ENCODE assay signal across 8 cellular contexts in the genomic region with DNA sequence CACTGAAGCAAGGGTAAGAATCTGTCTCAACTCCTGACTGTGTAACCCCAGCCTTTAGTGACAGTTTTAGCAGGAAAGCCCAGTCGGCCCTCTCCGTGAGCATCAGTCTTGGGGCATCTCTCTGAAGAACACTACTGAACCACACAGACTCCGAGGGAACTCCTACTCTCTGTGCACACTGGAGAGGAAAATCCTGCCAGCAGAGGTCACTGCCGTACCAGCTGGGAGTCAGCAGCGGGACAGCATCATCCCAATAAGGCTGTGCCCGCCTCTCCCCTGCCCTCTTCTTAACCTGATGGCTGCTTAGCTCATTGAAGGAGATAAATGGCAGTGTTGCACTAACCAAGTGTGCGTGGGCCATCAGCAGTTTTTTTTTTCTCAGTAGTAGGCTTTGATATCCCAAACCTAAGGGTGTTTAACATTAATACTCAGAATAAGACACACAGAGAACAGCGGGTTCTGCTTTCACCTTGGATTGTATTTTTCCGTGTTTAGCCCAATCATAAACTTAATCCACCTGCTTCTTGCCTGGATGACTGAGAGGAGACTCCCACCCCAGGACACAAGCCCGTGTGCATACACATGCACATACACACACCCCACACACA. TPM values are rescaled to one million over a fixed set of nuclear protein-coding genes. Genes with fewer than 3 reads are reported as not detected.
DNase-seq lines count a peak whose midpoint lies in the region; ATAC-seq, FAIRE-seq and TF ChIP-seq lines count a peak whose summit lies in the region.

No MANE protein-coding gene starts in this region.

- H3K4me2 ChIP-seq in Loucy (ENCODE audit: low read depth, low read length, poor library complexity, severe bottlenecking) (no peak overlapping the region), neural progenitor cell (no peak overlapping the region)

- no peaks in the 10 kb centered on the region for H3F3A ChIP-seq in Loucy (ENCODE audit: low read depth)
- H3F3A ChIP-seq in neural progenitor cell (ENCODE audit: low read depth): no peaks in the 10 kb centered on the region

- TF ChIP-seq CTCF in Loucy (conservative IDR thresholded peaks at IDR 0.05; ENCODE audit: low read length): peak; percentile 89
- TF ChIP-seq CTCF in neural progenitor cell (IDR thresholded peaks at IDR 0.05): peak; percentile 83

- H3K27ac ChIP-seq in neural progenitor cell: no peak overlapping the region

- no peak overlapping the region for H3K9ac ChIP-seq in Loucy (ENCODE audit: low read depth, low read length, poor library complexity, severe bottlenecking)
- no peak overlapping the region for H3K9ac ChIP-seq in neural progenitor cell

- H3K36me3 Mint-ChIP-seq in activated T-cell treated with anti-CD3 and anti-CD28 coated beads, Interleukin-2, amount 50 U/mL, for 72 hours (ENCODE audit: insufficient read depth in 2 of 2): peaks cover 10 to 15% of the 10 kb centered on the region in 2 donors
- no peaks in the 10 kb centered on the region for H3K36me3 Mint-ChIP-seq in neural progenitor cell

- peak overlapping the region; percentile 68 for H2AFZ ChIP-seq in Loucy (ENCODE audit: low read length)
- H2AFZ ChIP-seq in neural progenitor cell (replicated peaks): peak overlapping the region; percentile 60

- peaks cover 1 to 4% of the 10 kb centered on the region in 2 donors for H3K9me3 Mint-ChIP-seq in activated T-cell treated with anti-CD3 and anti-CD28 coated beads, Interleukin-2, amount 50 U/mL, for 72 hours
- peaks cover 2% of the 10 kb centered on the region for H3K9me3 Mint-ChIP-seq in neural progenitor cell

- no peak overlapping the region for H3K4me3 Mint-ChIP-seq in activated T-cell treated with anti-CD3 and anti-CD28 coated beads, Interleukin-2, amount 50 U/mL, for 72 hours
- no peak overlapping the region for H3K4me3 Mint-ChIP-seq in neural progenitor cell

- no peaks in the 10 kb centered on the region for H3K9me2 ChIP-seq in Loucy (replicated peaks; ENCODE audit: low read depth, low read length)

- no peak for FAIRE-seq in RCC 7860 (lab: Jason Lieb, UNC)

- H3K4me1 ChIP-seq in Loucy (ENCODE audit: insufficient read depth, low read length, poor library complexity, severe bottlenecking) (peaks cover 9% of the 10 kb centered on the region), neural progenitor cell (no peaks in the 10 kb centered on the region)

- H3K27me3 ChIP-seq in Loucy (ENCODE audit: insufficient read depth, low read length, poor library complexity, severe bottlenecking): no peaks in the 10 kb centered on the region
- no peaks in the 10 kb centered on the region for H3K27me3 ChIP-seq in neural progenitor cell

- H3K27me3 Mint-ChIP-seq in activated T-cell treated with anti-CD3 and anti-CD28 coated beads, Interleukin-2, amount 50 U/mL, for 72 hours (ENCODE audit: low read depth): no peaks in the 10 kb centered on the region
- peaks cover 2% of the 10 kb centered on the region for H3K27me3 Mint-ChIP-seq in neural progenitor cell (ENCODE audit: insufficient read depth, low read depth)

- H3K4me1 Mint-ChIP-seq in activated T-cell treated with anti-CD3 and anti-CD28 coated beads, Interleukin-2, amount 50 U/mL, for 72 hours (ENCODE audit: low read depth): peaks cover 10% of the 10 kb centered on the region
- no peaks in the 10 kb centered on the region for H3K4me1 Mint-ChIP-seq in neural progenitor cell

- H3K4me3 ChIP-seq in Loucy (ENCODE audit: low read length, poor library complexity, severe bottlenecking): no peak overlapping the region
- H3K4me3 ChIP-seq in neural progenitor cell: no peak overlapping the region

- no peak overlapping the region for H3K27ac Mint-ChIP-seq in activated T-cell treated with anti-CD3 and anti-CD28 coated beads, Interleukin-2, amount 50 U/mL, for 72 hours
- H3K27ac Mint-ChIP-seq in neural progenitor cell: no peak overlapping the region

- peak; percentile 99 to 100 for ATAC-seq in activated T-cell treated with anti-CD3 and anti-CD28 coated beads, Interleukin-2, amount 50 U/mL, for 72 hours (replicated peaks in 1 of 2)

- H3K36me3 ChIP-seq in Loucy (ENCODE audit: insufficient read depth, low read length): no peaks in the 10 kb centered on the region
- H3K36me3 ChIP-seq in neural progenitor cell: no peaks in the 10 kb centered on the region

- no peaks in the 10 kb centered on the region for H4K20me1 ChIP-seq in Loucy (ENCODE audit: insufficient read depth, low read length, poor library complexity, severe bottlenecking)
- no peaks in the 10 kb centered on the region for H4K20me1 ChIP-seq in neural progenitor cell (ENCODE audit: low read depth)

- peak; percentile 90 for DNase-seq in EH (ENCODE audit: low read depth)
- DNase-seq in H4 (ENCODE audit: low spot score): peak; percentile 84
- DNase-seq in RCC 7860 (ENCODE audit: low spot score): peak; percentile 68
- peak; percentile 89 to 90 for DNase-seq in activated T-cell treated with anti-CD3 and anti-CD28 coated beads, Interleukin-2, amount 50 U/mL, for 72 hours
- DNase-seq in fibroblast of peridontal ligament (ENCODE audit: extremely low read depth): peak; percentile 87
- peak; percentile 92 for DNase-seq in neural progenitor cell (ENCODE audit: low spot score)
- peak; percentile 80 for DNase-seq in stromal cell of bone marrow (ENCODE audit: low read depth)

- peaks cover 7% of the 10 kb centered on the region; the same call in 1 of the 2 replicates for H3K9me3 ChIP-seq in Loucy (ENCODE audit: insufficient read depth, low read depth, low read length)
- H3K9me3 ChIP-seq in neural progenitor cell (ENCODE audit: low read depth): no peaks in the 10 kb centered on the region

- H3K79me2 ChIP-seq in Loucy (ENCODE audit: insufficient read depth, low read length): no peaks in the 10 kb centered on the region
- no peaks in the 10 kb centered on the region for H3K79me2 ChIP-seq in neural progenitor cell (ENCODE audit: low read depth)

RNA-seq across cellular contexts. Expression of a gene that starts 26.6 kb away (rescaled TPM):
- total RNA-seq in H4 (2014; rRNA removed; shearing (Covaris generic)): 5.1 and 8.1 TPM in 2 replicates
- 10 to 100 TPM; 34.4 to 37.3 TPM for total RNA-seq in activated T-cell treated with anti-CD3 and anti-CD28 coated beads, Interleukin-2, amount 50 U/mL, for 72 hours
- total RNA-seq in neural progenitor cell (ENCODE audit: low replicate concordance): 40.3 and 48.4 TPM in 2 replicates
